In the genomic region with DNA sequence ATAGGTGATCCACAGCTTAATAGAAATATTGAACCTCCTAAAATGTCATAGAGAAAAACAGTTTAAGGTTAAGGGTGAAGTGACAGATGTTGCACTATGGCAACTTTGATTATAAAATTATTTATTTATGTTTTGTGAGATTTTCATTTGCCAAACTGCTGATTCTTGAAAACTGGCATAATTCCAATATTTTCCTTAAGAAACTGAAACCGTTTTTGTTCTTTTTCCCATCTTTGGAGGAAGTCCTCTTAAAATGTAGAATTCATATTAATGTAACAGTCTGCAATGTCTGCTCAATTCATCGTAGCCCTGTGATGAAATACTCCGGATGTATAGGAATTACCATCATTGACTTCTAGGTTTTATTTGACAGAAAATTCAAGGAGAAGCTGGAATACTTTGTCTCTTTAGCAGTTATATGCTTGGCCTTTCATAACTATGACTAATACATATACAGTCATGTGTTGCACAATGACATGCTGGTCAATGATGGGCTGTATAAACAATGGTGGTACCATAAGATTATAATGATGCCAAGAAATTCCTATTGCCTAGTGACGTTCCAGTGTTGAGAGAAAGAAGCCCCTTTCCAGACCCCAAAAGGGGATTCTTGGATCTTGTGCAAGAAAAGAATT, we compare ENCODE assay signal across 15 cellular contexts.
DNase-seq lines count a peak whose midpoint lies in the region; FAIRE-seq and TF ChIP-seq lines count a peak whose summit lies in the region.
"Had no signal": no experiment of that assay in that cellular context is flagged by ENCODE, and none has a peak within 500 bp of the region (broad histone marks: within the 10 kb centered on the region; RNA-seq: fewer than 3 reads in every experiment).

No MANE protein-coding gene starts in this region.

- TF ChIP-seq CTCF in cardiac fibroblast (IDR thresholded peaks at IDR 0.05; ENCODE audit: low read depth, low read length) (no peak), kidney (IDR thresholded peaks at IDR 0.05; ENCODE audit: borderline replicate concordance, extremely low read depth, insufficient read depth) (no peak), ascending aorta (IDR thresholded peaks at IDR 0.05) (no peak)

- H3K4me3 ChIP-seq in cardiac fibroblast (replicated peaks in 1 of 2; ENCODE audit: low read depth in 2 of 2, low read length in 2 of 2) (peak overlapping the region in 1 of 2 donors; percentile 22), kidney (ENCODE audit: low read length in 2 of 2) (no peak overlapping the region), ascending aorta (no peak overlapping the region)

- H3K9me3 ChIP-seq in kidney (ENCODE audit: control insufficient read depth in 1 of 2, low read length in 2 of 2) (no peaks in the 10 kb centered on the region), ascending aorta (no peaks in the 10 kb centered on the region)
- H3K9me3 ChIP-seq: neutrophil had no signal

- no peaks in the 10 kb centered on the region for H3K4me1 ChIP-seq in kidney (ENCODE audit: control insufficient read depth in 1 of 2, insufficient read depth in 1 of 2, low read depth in 1 of 2, low read length in 2 of 2)
- H3K4me1 ChIP-seq in ascending aorta: no peaks in the 10 kb centered on the region

- no peak overlapping the region for H3K9ac ChIP-seq in kidney (ENCODE audit: low read length in 2 of 2)

- peak; percentile 36 for DNase-seq in AG08395 (ENCODE audit: low spot score)
- peak; percentile 18 for DNase-seq in LoVo (ENCODE audit: low spot score)
- peak; percentile 84 to 90 for DNase-seq in cardiac fibroblast (ENCODE audit: low read depth in 2 of 2)
- DNase-seq in kidney: no peak
- no peak for DNase-seq in ascending aorta (ENCODE audit: low spot score in 2 of 2)
- no peak for DNase-seq in NCI-H510A (lab: John Stamatoyannopoulos, UW)
- DNase-seq in SK-N-DZ (ENCODE audit: low spot score): no peak
- no peak for DNase-seq in Ammon's horn (ENCODE audit: low spot score)
- DNase-seq: activated naive CD8-positive, alpha-beta T cell treated with anti-CD3 and anti-CD28 coated beads, Interleukin-2, amount 50 U/mL, for 24 hours; left cardiac atrium; MV-4-11; NCI-H774; stimulated activated naive CD8-positive, alpha-beta T cell treated with anti-CD3 and anti-CD28 coated beads, Interleukin-15, Interleukin-2, amounts not matched to agents 100 U/mL and 50 U/mL, for 24 hours had no signal

- H3K36me3 ChIP-seq in kidney (ENCODE audit: control insufficient read depth in 1 of 2, insufficient read depth in 2 of 2, low read length in 2 of 2): no peaks in the 10 kb centered on the region
- H3K36me3 ChIP-seq in ascending aorta: no peaks in the 10 kb centered on the region
- H3K36me3 ChIP-seq: neutrophil had no signal

- no peak overlapping the region for H3K27ac ChIP-seq in kidney (ENCODE audit: low read depth in 2 of 2, low read length in 2 of 2)
- no peak overlapping the region for H3K27ac ChIP-seq in ascending aorta
- H3K27ac ChIP-seq: neutrophil had no signal

- peak; percentile 45 for FAIRE-seq in kidney (lab: Jason Lieb, UNC)
- FAIRE-seq: endometrium had no signal

- H3K27me3 ChIP-seq in ascending aorta: no peaks in the 10 kb centered on the region
- H3K27me3 ChIP-seq: neutrophil had no signal

- intact Hi-C loops in kidney (cut with DNase I) (no loop called here), ascending aorta (cut with DNase I) (no loop called here)

Comparison
In these comparisons a context has a peak if more than half of its experiments do, and no peak if none do; other contexts are left out.
1. DNase-seq: peak in AG08395 (single experiment), LoVo (single experiment) and cardiac fibroblast (2 of 2); none in kidney (single experiment), ascending aorta (0 of 2), NCI-H510A (single experiment), SK-N-DZ (single experiment) and Ammon's horn (single experiment).